17 cellular contexts compared by ENCODE assay signal in the genomic region with DNA sequence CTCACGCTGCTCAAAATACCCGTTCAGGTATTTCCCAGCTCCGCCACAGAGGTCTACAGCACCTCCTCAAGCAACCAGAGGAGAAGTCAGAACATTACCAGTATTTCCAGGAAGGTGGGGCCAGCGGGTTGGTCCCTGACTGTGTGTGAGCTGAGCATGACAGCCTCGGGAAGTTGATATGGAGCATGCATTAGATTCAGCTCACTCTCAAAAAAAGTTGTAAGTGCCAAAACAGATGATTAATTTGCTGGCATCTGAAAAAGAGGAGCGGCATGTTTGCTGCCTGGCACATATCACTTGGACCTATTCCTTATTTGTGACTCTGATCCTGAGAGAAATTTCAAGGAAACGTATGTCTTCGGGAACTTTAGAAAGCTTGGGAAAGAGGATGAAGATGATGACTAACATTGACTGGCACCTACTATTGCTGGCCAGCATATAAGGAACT. TPM values are rescaled to one million over a fixed set of nuclear protein-coding genes. Genes with fewer than 3 reads are reported as not detected.
DNase-seq lines count a peak whose midpoint lies in the region; ATAC-seq and TF ChIP-seq lines count a peak whose summit lies in the region.
"Had no signal": no experiment of that assay in that cellular context is flagged by ENCODE, and none has a peak within 500 bp of the region (broad histone marks: within the 10 kb centered on the region; RNA-seq: fewer than 3 reads in every experiment).

No MANE protein-coding gene starts in this region.

- peaks cover 5% of the 10 kb centered on the region for H3F3A ChIP-seq in PC-3 (ENCODE audit: low read length, unreplicated experiment)

- POLR2A ChIA-PET in PC-3 (lab: Charles Lee; ENCODE audit: unreplicated experiment) (interaction anchor here (0.6 to 0.7 kb wide), 3 partner anchors 82 to 582 kb away, joined by 3 to 4 read pairs (median 3); partner anchors contain the start of gene SMIM13), A673 (lab: Charles Lee; ENCODE audit: low non-redundant PET) (no interaction called here)
- POLR2A ChIA-PET in naive thymus-derived CD8-positive, alpha-beta T cell (lab: Charles Lee), result no interaction called here

- H4K8ac ChIP-seq in H9 (replicated peaks; ENCODE audit: insufficient read length, low read depth, low read length), result no peak overlapping the region

- no CpG with 5 or more reads among the region's 8 CpGs for WGBS in H9 (ENCODE audit: extremely low coverage, insufficient read length, low lambda C conversion rate)
- 43% methylated on average over 8 of the region's 8 CpGs for WGBS in prostate gland
- 25% methylated on average over 8 of the region's 8 CpGs for WGBS in suprapubic skin

- no peaks in the 10 kb centered on the region for H3K79me2 ChIP-seq in H9 (ENCODE audit: insufficient read depth, low read length)
- H3K79me2 ChIP-seq in PC-3 (ENCODE audit: low read length), result no peaks in the 10 kb centered on the region

- no peaks in the 10 kb centered on the region for H3K36me3 ChIP-seq in PC-3 (ENCODE audit: low read depth, low read length)
- no peaks in the 10 kb centered on the region for H3K36me3 ChIP-seq in prostate gland
- no peaks in the 10 kb centered on the region for H3K36me3 ChIP-seq in suprapubic skin
- H3K36me3 ChIP-seq in A673 (ENCODE audit: insufficient read depth, low read length, poor library complexity, severe bottlenecking), result no peaks in the 10 kb centered on the region
- H3K36me3 ChIP-seq: HAP-1, sigmoid colon had no signal

- H4K5ac ChIP-seq in H9 (ENCODE audit: insufficient read length, low read depth, low read length), result no peak overlapping the region

- H2AFZ ChIP-seq in H9 (ENCODE audit: low read length) (no peak overlapping the region), PC-3 (ENCODE audit: low read length) (peak overlapping the region; percentile 23; the same call in 1 of the 2 replicates)

- no peak overlapping the region for H3T11ph ChIP-seq in H9 (ENCODE audit: low read length)

- no peaks in the 10 kb centered on the region for H3K27me3 ChIP-seq in H9 (ENCODE audit: insufficient read depth, low read length)
- H3K27me3 ChIP-seq in PC-3 (ENCODE audit: low read length), result no peaks in the 10 kb centered on the region
- no peaks in the 10 kb centered on the region for H3K27me3 ChIP-seq in prostate gland (replicated peaks; ENCODE audit: insufficient read depth)
- H3K27me3 ChIP-seq in suprapubic skin, result peaks cover 17% of the 10 kb centered on the region
- no peaks in the 10 kb centered on the region for H3K27me3 ChIP-seq in A673 (replicated peaks; ENCODE audit: insufficient read depth, low read depth, low read length, poor library complexity)

- H3K27me3 Mint-ChIP-seq in H9 (ENCODE audit: low read depth), result peaks cover 4% of the 10 kb centered on the region
- peaks cover 22 to 38% (median 25%) of the 10 kb centered on the region in 5 donors for H3K27me3 Mint-ChIP-seq in naive thymus-derived CD8-positive, alpha-beta T cell

- no peak overlapping the region for H3K23ac ChIP-seq in H9 (ENCODE audit: insufficient read length, low read depth, low read length)

- H4K91ac ChIP-seq in H9 (ENCODE audit: insufficient read length, low read depth, low read length), result no peak overlapping the region

- intact Hi-C loops in PC-3 (cut with micrococcal nuclease) (no loop called here), left ventricle myocardium superior (cut with micrococcal nuclease) (no loop called here), prostate gland (cut with DNase I) (no loop called here), A673 (cut with micrococcal nuclease; ENCODE audit: unreplicated experiment) (no loop called here)

- no peak overlapping the region for H3K27ac Mint-ChIP-seq in H9
- no peak overlapping the region for H3K27ac Mint-ChIP-seq in naive thymus-derived CD8-positive, alpha-beta T cell
- H3K27ac Mint-ChIP-seq: activated CD4-positive, alpha-beta memory T cell treated with anti-CD3 and anti-CD28 coated beads, Interleukin-2, amount 10 ng/mL, durations not matched to agents 7 days and 5 days; activated naive CD8-positive, alpha-beta T cell; memory B cell; T-helper 1 cell treated with Interleukin-12 subunit alpha and Interleukin-12 subunit beta and Interleukin-4 antibody, amounts not matched to agents 30 μg/mL and 1 μg/mL, for 36 hours had no signal

- no peak overlapping the region for H2BK12ac ChIP-seq in H9 (ENCODE audit: insufficient read length, low read depth, low read length)

- H2BK5ac ChIP-seq in H9 (ENCODE audit: insufficient read length, low read length), result no peak overlapping the region

- CTCF ChIA-PET in PC-3 (lab: Charles Lee) (interaction anchor here (0.6 to 1.2 kb wide), 3 partner anchors 57 to 533 kb away, joined by 3 to 7 read pairs (median 4); no protein-coding TSS in a partner anchor), A673 (lab: Charles Lee) (interaction anchor here (0.9 kb wide), 1 partner anchor 57 kb away, joined by 3 read pairs; no protein-coding TSS in a partner anchor)

- no peak overlapping the region for H3K18ac ChIP-seq in H9 (ENCODE audit: insufficient read length, low read depth, low read length)

- no peaks in the 10 kb centered on the region for H3K9me3 Mint-ChIP-seq in H9
- no peaks in the 10 kb centered on the region for H3K9me3 Mint-ChIP-seq in naive thymus-derived CD8-positive, alpha-beta T cell
- H3K9me3 Mint-ChIP-seq: activated CD4-positive, alpha-beta memory T cell treated with anti-CD3 and anti-CD28 coated beads, Interleukin-2, amount 10 ng/mL, durations not matched to agents 7 days and 5 days; memory B cell; T-helper 1 cell treated with Interleukin-12 subunit alpha and Interleukin-12 subunit beta and Interleukin-4 antibody, amounts not matched to agents 30 μg/mL and 1 μg/mL, for 36 hours had no signal

- peaks cover 15 to 18% of the 10 kb centered on the region in 2 experiments for H3K4me1 Mint-ChIP-seq in H9
- no peaks in the 10 kb centered on the region for H3K4me1 Mint-ChIP-seq in naive thymus-derived CD8-positive, alpha-beta T cell
- H3K4me1 Mint-ChIP-seq: memory B cell had no signal

- H3K4me2 ChIP-seq in H9 (ENCODE audit: insufficient read depth, insufficient read length, low read length), result no peak overlapping the region
- H3K4me2 ChIP-seq in PC-3 (ENCODE audit: low read length), result peak overlapping the region; percentile 54

- H3K4me3 ChIP-seq in PC-3 (ENCODE audit: low read length) (peak overlapping the region; percentile 18; the same call in 1 of the 2 replicates), prostate gland (no peak overlapping the region), suprapubic skin (no peak overlapping the region), A673 (ENCODE audit: low read depth, low read length, poor library complexity, severe bottlenecking) (no peak overlapping the region)
- H3K4me3 ChIP-seq: HAP-1, sigmoid colon had no signal

- H4K20me1 ChIP-seq in H9 (ENCODE audit: control insufficient read depth, insufficient read depth, insufficient read length), result no peaks in the 10 kb centered on the region
- H4K20me1 ChIP-seq in PC-3 (ENCODE audit: low read length), result no peaks in the 10 kb centered on the region

- no peaks in the 10 kb centered on the region for H3K9me2 ChIP-seq in PC-3 (replicated peaks; ENCODE audit: low read length)

- TF ChIP-seq EP300 in suprapubic skin (IDR thresholded peaks at IDR 0.05), result no peak

- no peaks in the 10 kb centered on the region for H3K36me3 Mint-ChIP-seq in H9 (ENCODE audit: insufficient read depth in 1 of 3, low read depth in 3 of 3)
- H3K36me3 Mint-ChIP-seq in naive thymus-derived CD8-positive, alpha-beta T cell, result no peaks in the 10 kb centered on the region
- H3K36me3 Mint-ChIP-seq: activated naive CD8-positive, alpha-beta T cell; memory B cell had no signal

- no peak for TF ChIP-seq POLR2A in prostate gland (IDR thresholded peaks at IDR 0.05)
- TF ChIP-seq POLR2A in suprapubic skin (IDR thresholded peaks at IDR 0.05), result no peak

- no peak overlapping the region for H3K27ac ChIP-seq in H9 (ENCODE audit: insufficient read length, low read depth, low read length)
- peak overlapping the region; percentile 44 for H3K27ac ChIP-seq in PC-3 (ENCODE audit: low read length)
- H3K27ac ChIP-seq in prostate gland, result no peak overlapping the region
- no peak overlapping the region for H3K27ac ChIP-seq in suprapubic skin
- H3K27ac ChIP-seq in A673 (ENCODE audit: low read depth, low read length, poor library complexity, severe bottlenecking), result no peak overlapping the region
- H3K27ac ChIP-seq: sigmoid colon had no signal

- H3K4me1 ChIP-seq in H9 (ENCODE audit: insufficient read depth, low read length), result no peaks in the 10 kb centered on the region; the same call in 1 of the 2 replicates
- H3K4me1 ChIP-seq in PC-3 (ENCODE audit: insufficient read depth, low read length), result peaks cover 41% of the 10 kb centered on the region
- no peaks in the 10 kb centered on the region for H3K4me1 ChIP-seq in prostate gland (replicated peaks)
- peaks cover 17% of the 10 kb centered on the region for H3K4me1 ChIP-seq in suprapubic skin
- H3K4me1 ChIP-seq in A673 (ENCODE audit: insufficient read depth, low read length, poor library complexity, severe bottlenecking), result peaks cover 8% of the 10 kb centered on the region
- H3K4me1 ChIP-seq: HAP-1, sigmoid colon had no signal

- H3K9me3 ChIP-seq in H9 (ENCODE audit: control insufficient read depth, low read depth, low read length) (no peaks in the 10 kb centered on the region), PC-3 (ENCODE audit: low read length) (no peaks in the 10 kb centered on the region), prostate gland (no peaks in the 10 kb centered on the region), suprapubic skin (no peaks in the 10 kb centered on the region), A673 (ENCODE audit: low read depth, low read length, poor library complexity, severe bottlenecking) (no peaks in the 10 kb centered on the region)
- H3K9me3 ChIP-seq: HAP-1, sigmoid colon had no signal

- no peaks in the 10 kb centered on the region for H3K79me1 ChIP-seq in H9 (ENCODE audit: insufficient read depth, low read depth, low read length, poor library complexity, severe bottlenecking)

- ATAC-seq in PC-3, result peak; percentile 78
- ATAC-seq in left ventricle myocardium superior, result peak; percentile 50
- no peak for ATAC-seq in naive thymus-derived CD8-positive, alpha-beta T cell

- H3K4ac ChIP-seq in H9 (ENCODE audit: low read depth, low read length), result no peak overlapping the region

- H2BK15ac ChIP-seq in H9 (ENCODE audit: low read depth, low read length), result no peak overlapping the region

- H3K14ac ChIP-seq in H9 (ENCODE audit: insufficient read depth, low read length), result no peak overlapping the region

- H3K4me3 Mint-ChIP-seq in H9, result no peak overlapping the region
- no peak overlapping the region for H3K4me3 Mint-ChIP-seq in naive thymus-derived CD8-positive, alpha-beta T cell
- H3K4me3 Mint-ChIP-seq: activated CD4-positive, alpha-beta memory T cell treated with anti-CD3 and anti-CD28 coated beads, Interleukin-2, amount 10 ng/mL, durations not matched to agents 7 days and 5 days; activated naive CD8-positive, alpha-beta T cell; memory B cell; T-helper 1 cell treated with Interleukin-12 subunit alpha and Interleukin-12 subunit beta and Interleukin-4 antibody, amounts not matched to agents 30 μg/mL and 1 μg/mL, for 36 hours had no signal

- no peaks in the 10 kb centered on the region for H3K23me2 ChIP-seq in H9 (ENCODE audit: insufficient read length, low read depth, low read length, poor library complexity, severe bottlenecking)

- H2AK5ac ChIP-seq in H9 (ENCODE audit: insufficient read length, low read length), result no peak overlapping the region

- no peak overlapping the region for H2BK120ac ChIP-seq in H9 (ENCODE audit: low read depth, low read length, poor library complexity, severe bottlenecking)

- no peak overlapping the region for H3K9ac ChIP-seq in H9 (ENCODE audit: extremely low read depth, insufficient read length, low read length)
- H3K9ac ChIP-seq in PC-3 (ENCODE audit: low read length), result 0 out of 2 replicates have a peak overlapping the region, but pooled peaks have one; percentile 19

- DNase-seq in H9 (peak; percentile 67), PC-3 (peak; percentile 86), left ventricle myocardium superior (no peak), prostate gland (ENCODE audit: low spot score) (peak; percentile 6), suprapubic skin (ENCODE audit: low spot score in 2 of 2) (no peak), A673 (ENCODE audit: low spot score) (no peak)
- no peak for DNase-seq in activated CD4-positive, alpha-beta T cell treated with anti-CD3 and anti-CD28 coated beads, Interleukin-2, amount 50 U/mL, for 1 hour
- no peak for DNase-seq in naive thymus-derived CD8-positive, alpha-beta T cell
- DNase-seq: activated CD4-positive, alpha-beta memory T cell treated with anti-CD3 and anti-CD28 coated beads, Interleukin-2, amount 10 ng/mL, durations not matched to agents 7 days and 5 days; DMS 273 treated with DMSO at 0.1 percent for 48 hours; KG1; NCI-H2081; sigmoid colon had no signal

- no peak overlapping the region for H3K56ac ChIP-seq in H9 (ENCODE audit: insufficient read length, low read depth, low read length)

- BruUV-seq in PC-3 (replicated peaks; lab: Mats Ljungman, UMichigan) (no TSS peak), A673 (replicated peaks; lab: Mats Ljungman, UMichigan) (no TSS peak)

- no peak overlapping the region for H2BK20ac ChIP-seq in H9 (ENCODE audit: low read depth, low read length, poor library complexity, severe bottlenecking)

- peak; percentile 29; the same call in 2 of the 3 replicates for TF ChIP-seq CTCF in H9 (conservative IDR thresholded peaks at IDR 0.05)
- peak; percentile 34; the same call in 1 of the 2 replicates for TF ChIP-seq CTCF in PC-3 (conservative IDR thresholded peaks at IDR 0.05; ENCODE audit: low read depth, low read length)
- TF ChIP-seq CTCF in prostate gland (IDR thresholded peaks at IDR 0.05), result no peak
- no peak for TF ChIP-seq CTCF in suprapubic skin (IDR thresholded peaks at IDR 0.05)
- no peak for TF ChIP-seq CTCF in A673 (conservative IDR thresholded peaks at IDR 0.05; ENCODE audit: low read depth, low read length)

RNA-seq across cellular contexts. Expression of gene ELOVL2, which starts 32.3 kb away (rescaled TPM):
- total RNA-seq in H9 (2021) (0.46 and 0.57 TPM in 2 replicates), PC-3 (2014; rRNA removed) (0.91 and 1.8 TPM in 2 replicates), left ventricle myocardium superior (1.3 TPM), prostate gland (10 to 100 TPM; 15.5 to 17.9 TPM), suprapubic skin (under 1 TPM in 3 of 4 donors, not detected in 1; 0.17 to 0.19 (median 0.18) TPM), A673 (2021) (12.7 and 14.1 TPM in 2 replicates)
- total RNA-seq in naive thymus-derived CD8-positive, alpha-beta T cell, result not detected
- polyA plus RNA-seq in naive thymus-derived CD8-positive, alpha-beta T cell, result not detected
- total RNA-seq: activated CD4-positive, alpha-beta memory T cell treated with anti-CD3 and anti-CD28 coated beads, Interleukin-2, amount 10 ng/mL, durations not matched to agents 7 days and 5 days had no signal

Comparison
In these comparisons a context has a peak if more than half of its experiments do, and no peak if none do; other contexts are left out.
1. DNase-seq: peak in H9 (single experiment), PC-3 (single experiment) and prostate gland (single experiment); none in left ventricle myocardium superior (single experiment), activated CD4-positive, alpha-beta T cell treated with anti-CD3 and anti-CD28 coated beads, Interleukin-2, amount 50 U/mL, for 1 hour (single experiment), suprapubic skin (0 of 2), naive thymus-derived CD8-positive, alpha-beta T cell (0 of 10) and A673 (single experiment).
2. CTCF ChIP-seq: peak in H9 (single experiment) and PC-3 (single experiment); none in prostate gland (0 of 4), suprapubic skin (0 of 2) and A673 (single experiment).
3. ATAC-seq: peak in PC-3 (single experiment) and left ventricle myocardium superior (single experiment); none in naive thymus-derived CD8-positive, alpha-beta T cell (0 of 2).